Comparison of ENCODE assay signal across 8 cellular contexts in genomic region chr7:2687338-2687869, GRCh38. TPM values are rescaled to one million over a fixed set of nuclear protein-coding genes. Genes with fewer than 3 reads are reported as not detected.
A peak's percentile ranks its signal among the peaks of the same experiment; 100 is the strongest.
DNase-seq lines count a peak whose midpoint lies in the region; ATAC-seq and TF ChIP-seq lines count a peak whose summit lies in the region.

No MANE protein-coding gene starts in this region.

- H3K36me3 Mint-ChIP-seq in HFFc6 (ENCODE audit: low read depth): no peaks in the 10 kb centered on the region
- no peaks in the 10 kb centered on the region for H3K36me3 Mint-ChIP-seq in WTC11

- H3K9me3 Mint-ChIP-seq in HFFc6 (no peaks in the 10 kb centered on the region; the same call in 1 of the 2 replicates), WTC11 (peaks cover 5% of the 10 kb centered on the region)

- H3K27me3 Mint-ChIP-seq in HFFc6 (ENCODE audit: insufficient read depth) (peaks cover 3% of the 10 kb centered on the region), WTC11 (ENCODE audit: low read depth) (peaks cover 32% of the 10 kb centered on the region)

- ATAC-seq in WTC11 (peak; percentile 21; the same call in 1 of the 2 replicates), left lobe of liver (peak; percentile 11)

- H3K4me1 Mint-ChIP-seq in HFFc6 (ENCODE audit: low read depth): peaks cover 36% of the 10 kb centered on the region
- peaks cover 12% of the 10 kb centered on the region for H3K4me1 Mint-ChIP-seq in WTC11

- H3K27me3 ChIP-seq in H7 (ENCODE audit: control insufficient read depth, insufficient read depth, low read length): peaks cover 25% of the 10 kb centered on the region

- CTCF ChIA-PET in WTC11 (lab: Charles Lee): interaction anchor here (1.0 to 9.3 kb wide), 5 partner anchors 10 to 235 kb away, joined by 3 to 102 read pairs (median 4); no protein-coding TSS in a partner anchor

- DNase-seq in AG09309 (ENCODE audit: low read depth) (no peak), HFFc6 (peak; percentile 92), WTC11 (ENCODE audit: low spot score) (no peak), left lobe of liver (ENCODE audit: low spot score) (no peak), AML-193 (lab: John Stamatoyannopoulos, UW) (no peak), SW 1271 (lab: John Stamatoyannopoulos, UW) (no peak), H7 (no peak)
- no peak for DNase-seq in stimulated activated CD4-positive, alpha-beta T cell treated with anti-CD3 and anti-CD28 coated beads, Interleukin-15, amount 100 ng/mL, for 24 hours

- TF ChIP-seq CTCF in AG09309 (IDR thresholded peaks at IDR 0.05; ENCODE audit: control insufficient read depth, insufficient read depth, low read depth, low read length, missing control alignments): no peak
- TF ChIP-seq CTCF in HFFc6 (IDR thresholded peaks at IDR 0.05): peak; percentile 39; the same call in 1 of the 2 replicates
- TF ChIP-seq CTCF in WTC11 (IDR thresholded peaks at IDR 0.05): no peak

- H3K27ac Mint-ChIP-seq in HFFc6 (peak overlapping the region; percentile 76), WTC11 (no peak overlapping the region)

- H3K4me3 ChIP-seq in AG09309 (ENCODE audit: control insufficient read depth, low read depth, low read length): peak overlapping the region; percentile 49
- no peak overlapping the region; the same call in 1 of the 2 replicates for H3K4me3 ChIP-seq in H7 (ENCODE audit: insufficient read depth, low read depth, low read length)

- H3K36me3 ChIP-seq in H7 (replicated peaks; ENCODE audit: control insufficient read depth, insufficient read depth, low read length): no peaks in the 10 kb centered on the region

- H3K4me3 Mint-ChIP-seq in HFFc6 (peak overlapping the region; percentile 51), WTC11 (peak overlapping the region; percentile 22; the same call in 1 of the 2 replicates)

- POLR2A ChIA-PET in WTC11 (lab: Charles Lee): no interaction called here

TF ChIP-seq in WTC11, 78 proteins besides CTCF, POLR2A, EP300 and RAD21:
- no peak for TF ChIP-seq E2F1 (CRISPR knock-in tag; IDR thresholded peaks at IDR 0.05)
- no peak for TF ChIP-seq ATF2 (CRISPR knock-in tag; IDR thresholded peaks at IDR 0.05; ENCODE audit: borderline replicate concordance, low read depth)
- no peak for TF ChIP-seq SP1 (CRISPR knock-in tag; conservative IDR thresholded peaks at IDR 0.05)
- TF ChIP-seq ELF4 (CRISPR knock-in tag; IDR thresholded peaks at IDR 0.05; ENCODE audit: low read depth): no peak

RNA-seq across cellular contexts. Expression of gene AMZ1, which starts 0.6 kb away (rescaled TPM):
- 10 to 100 TPM in 2 of 6 experiments, 1 to 10 TPM in 4; 6.2 to 11.3 (median 7.8) TPM for total RNA-seq in HFFc6 (2021; fragmentation: NEBNext Ultra II Directional; extraction: Animal tissue kit (Norgen Biotek cat#: 25700))
- total RNA-seq in WTC11 (2021) (0.85 to 1.4 TPM (median 1.4 TPM) in 3 replicates), left lobe of liver (0.83 TPM)
- 0.07 TPM in 1 of 2 replicates, not detected in the other for total RNA-seq in H7 (2014; rRNA removed; shearing (Covaris generic))

RNA-seq across cellular contexts. Expression of gene TTYH3, which starts 55.6 kb away (rescaled TPM):
- 100 to 1,000 TPM; 117 to 147 (median 123) TPM for total RNA-seq in HFFc6 (2021; fragmentation: NEBNext Ultra II Directional; extraction: Animal tissue kit (Norgen Biotek cat#: 25700))
- 178 to 190 TPM (median 181 TPM) in 3 replicates for total RNA-seq in WTC11 (2021)
- total RNA-seq in left lobe of liver: 15.5 TPM
- total RNA-seq in H7 (2014; rRNA removed; shearing (Covaris generic)): 50.2 and 53.5 TPM in 2 replicates
